Comparison of ENCODE assay signal across 8 cellular contexts in the genomic region with DNA sequence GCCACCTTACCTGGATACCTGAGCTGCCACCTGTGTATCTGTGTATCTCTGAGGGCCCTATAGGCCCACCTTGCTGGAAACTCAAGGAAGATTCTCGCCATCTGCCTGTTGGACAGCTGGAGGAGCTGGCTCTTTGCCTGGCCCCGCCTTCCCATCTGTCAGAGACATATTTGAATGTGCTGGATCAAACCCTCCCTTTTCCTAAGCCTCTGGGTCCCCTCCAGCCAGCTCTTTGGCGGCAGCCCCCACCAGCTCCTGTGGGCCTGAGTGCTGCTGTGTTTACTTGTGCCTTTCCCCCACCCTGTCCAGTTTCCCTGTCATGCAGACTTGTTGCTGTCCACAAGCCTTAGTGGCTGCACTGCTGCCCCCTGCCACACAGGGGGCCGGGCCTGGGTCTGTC. TPM values are rescaled to one million over a fixed set of nuclear protein-coding genes. Genes with fewer than 3 reads are reported as not detected.
DNase-seq lines count a peak whose midpoint lies in the region; ATAC-seq and TF ChIP-seq lines count a peak whose summit lies in the region.

No MANE protein-coding gene starts in this region.

- intact Hi-C loops in activated T-helper 2 cell treated with anti-CD3 and anti-CD28 coated beads, Interferon-gamma antibody, Interleukin-2, Interleukin-4, amounts not matched to agents 10 μg/mL and 5 μg/mL and 100 μg/mL, durations not matched to agents 14 hours and 24 hours and 36 hours (cut with micrococcal nuclease), result no loop called here

- H3K27ac Mint-ChIP-seq in nephron progenitor cell, result peak overlapping the region; percentile 71
- H3K27ac Mint-ChIP-seq in activated T-helper 2 cell treated with anti-CD3 and anti-CD28 coated beads, Interferon-gamma antibody, Interleukin-2, Interleukin-4, amounts not matched to agents 10 μg/mL and 5 μg/mL and 100 μg/mL, durations not matched to agents 14 hours and 24 hours and 36 hours, result no peak overlapping the region

- DNase-seq in BE2C, result peak; percentile 62
- DNase-seq in NCI-H2081 (lab: John Stamatoyannopoulos, UW), result peak; percentile 79 to 91
- peak in 3 of 61 donors; percentile 5 to 76 (median 11) for DNase-seq in caudate nucleus (lab: John Stamatoyannopoulos, UW)
- no peak for DNase-seq in nephron progenitor cell
- DNase-seq in stimulated activated naive CD4-positive, alpha-beta T cell (lab: John Stamatoyannopoulos, UW), result no peak
- no peak for DNase-seq in activated CD8-positive, alpha-beta memory T cell treated with anti-CD3 and anti-CD28 coated beads for 24 hours
- DNase-seq in activated T-helper 2 cell treated with anti-CD3 and anti-CD28 coated beads, Interferon-gamma antibody, Interleukin-2, Interleukin-4, amounts not matched to agents 10 μg/mL and 5 μg/mL and 100 μg/mL, durations not matched to agents 14 hours and 24 hours and 36 hours (ENCODE audit: low spot score), result no peak

- no peak overlapping the region for H3K4me3 ChIP-seq in BE2C (ENCODE audit: low read depth, low read length)

- peaks cover 6% of the 10 kb centered on the region for H3K36me3 ChIP-seq in BE2C

- ATAC-seq in HG02981 (IDR thresholded peaks at IDR 0.05; ENCODE audit: unreplicated experiment), result no peak

- H3K4me1 ChIP-seq in BE2C, result peaks cover 12% of the 10 kb centered on the region

- TF ChIP-seq CTCF in BE2C (IDR thresholded peaks at IDR 0.05; ENCODE audit: low read depth, low read length) (no peak), nephron progenitor cell (IDR thresholded peaks at IDR 0.05) (no peak)

- H3K4me1 Mint-ChIP-seq in nephron progenitor cell, result peaks cover 70% of the 10 kb centered on the region
- H3K4me1 Mint-ChIP-seq in activated T-helper 2 cell treated with anti-CD3 and anti-CD28 coated beads, Interferon-gamma antibody, Interleukin-2, Interleukin-4, amounts not matched to agents 10 μg/mL and 5 μg/mL and 100 μg/mL, durations not matched to agents 14 hours and 24 hours and 36 hours (ENCODE audit: low read depth), result peaks cover 53% of the 10 kb centered on the region

- no peaks in the 10 kb centered on the region for H3K9me3 Mint-ChIP-seq in nephron progenitor cell
- H3K9me3 Mint-ChIP-seq in activated T-helper 2 cell treated with anti-CD3 and anti-CD28 coated beads, Interferon-gamma antibody, Interleukin-2, Interleukin-4, amounts not matched to agents 10 μg/mL and 5 μg/mL and 100 μg/mL, durations not matched to agents 14 hours and 24 hours and 36 hours, result no peaks in the 10 kb centered on the region

- H3K4me3 Mint-ChIP-seq in nephron progenitor cell, result no peak overlapping the region
- H3K4me3 Mint-ChIP-seq in activated T-helper 2 cell treated with anti-CD3 and anti-CD28 coated beads, Interferon-gamma antibody, Interleukin-2, Interleukin-4, amounts not matched to agents 10 μg/mL and 5 μg/mL and 100 μg/mL, durations not matched to agents 14 hours and 24 hours and 36 hours (ENCODE audit: low read depth), result no peak overlapping the region

- no peaks in the 10 kb centered on the region for H3K9me3 ChIP-seq in BE2C

- H3K27ac ChIP-seq in caudate nucleus (ENCODE audit: low read depth, low read length), result peak overlapping the region; percentile 77

- H3K27me3 ChIP-seq in BE2C, result no peaks in the 10 kb centered on the region

- peaks cover 4% of the 10 kb centered on the region for H3K36me3 Mint-ChIP-seq in nephron progenitor cell (ENCODE audit: low read depth)
- peaks cover 85% of the 10 kb centered on the region for H3K36me3 Mint-ChIP-seq in activated T-helper 2 cell treated with anti-CD3 and anti-CD28 coated beads, Interferon-gamma antibody, Interleukin-2, Interleukin-4, amounts not matched to agents 10 μg/mL and 5 μg/mL and 100 μg/mL, durations not matched to agents 14 hours and 24 hours and 36 hours (ENCODE audit: low read depth)

- H3K27me3 Mint-ChIP-seq in nephron progenitor cell (ENCODE audit: low read depth, poor library complexity), result peaks cover 3% of the 10 kb centered on the region
- H3K27me3 Mint-ChIP-seq in activated T-helper 2 cell treated with anti-CD3 and anti-CD28 coated beads, Interferon-gamma antibody, Interleukin-2, Interleukin-4, amounts not matched to agents 10 μg/mL and 5 μg/mL and 100 μg/mL, durations not matched to agents 14 hours and 24 hours and 36 hours (ENCODE audit: low read depth), result no peaks in the 10 kb centered on the region

RNA-seq across cellular contexts. Expression of gene SRSF5, which starts 55.9 kb away (rescaled TPM):
- polyA plus RNA-seq in BE2C (2012; ENCODE audit: insufficient read depth, insufficient read length, low read depth), result 340 TPM
- total RNA-seq in activated T-helper 2 cell treated with anti-CD3 and anti-CD28 coated beads, Interferon-gamma antibody, Interleukin-2, Interleukin-4, amounts not matched to agents 10 μg/mL and 5 μg/mL and 100 μg/mL, durations not matched to agents 14 hours and 24 hours and 36 hours, result 316 and 358 TPM in 2 replicates

Comparison
In these comparisons a context has a peak if more than half of its experiments do, and no peak if none do; other contexts are left out.
1. DNase-seq: peak in BE2C (single experiment) and NCI-H2081 (2 of 2); none in nephron progenitor cell (single experiment), stimulated activated naive CD4-positive, alpha-beta T cell (0 of 6), activated CD8-positive, alpha-beta memory T cell treated with anti-CD3 and anti-CD28 coated beads for 24 hours (single experiment) and activated T-helper 2 cell treated with anti-CD3 and anti-CD28 coated beads, Interferon-gamma antibody, Interleukin-2, Interleukin-4, amounts not matched to agents 10 μg/mL and 5 μg/mL and 100 μg/mL, durations not matched to agents 14 hours and 24 hours and 36 hours (single experiment).